1 cellular context compared by ENCODE assay signal in genomic region chr10:103766751-103767509, GRCh38.
TF ChIP-seq lines count a peak whose summit lies in the region.

No MANE protein-coding gene starts in this region.

TF ChIP-seq in IMR-90, 13 proteins besides CTCF, POLR2A, EP300 and RAD21 (continued from another document):
- TF ChIP-seq USF2 (IDR thresholded peaks at IDR 0.05; ENCODE audit: low read depth, low read length) (no peak), MAFK (IDR thresholded peaks at IDR 0.05; ENCODE audit: low read depth, low read length) (no peak), FOS (IDR thresholded peaks at IDR 0.05; ENCODE audit: low read depth, low read length) (no peak), BHLHE40 (IDR thresholded peaks at IDR 0.05; ENCODE audit: low read depth, low read length) (no peak), CEBPB (IDR thresholded peaks at IDR 0.05; ENCODE audit: low read depth, low read length) (no peak), ELK1 (IDR thresholded peaks at IDR 0.05; ENCODE audit: borderline replicate concordance, low read depth, low read length) (no peak), RCOR1 (IDR thresholded peaks at IDR 0.05; ENCODE audit: insufficient replicate concordance, low read length) (no peak), RFX5 (IDR thresholded peaks at IDR 0.05; ENCODE audit: low read depth, low read length) (no peak), NFE2L2 (IDR thresholded peaks at IDR 0.05; ENCODE audit: low read depth, low read length) (no peak)
